ENCODE assay signal across 7 cellular contexts in genomic region chr12:56040963-56041578, GRCh38. TPM values are rescaled to one million over a fixed set of nuclear protein-coding genes. Genes with fewer than 3 reads are reported as not detected.
DNase-seq lines count a peak whose midpoint lies in the region; ATAC-seq and TF ChIP-seq lines count a peak whose summit lies in the region.

No MANE protein-coding gene starts in this region.

- WGBS in prostate gland, result 54% methylated on average over 14 of the region's 14 CpGs

- peaks cover 19% of the 10 kb centered on the region for H3K4me1 ChIP-seq in PC-3 (ENCODE audit: insufficient read depth, low read length)
- H3K4me1 ChIP-seq in prostate gland (replicated peaks), result no peaks in the 10 kb centered on the region

- intact Hi-C loops in PC-3 (cut with micrococcal nuclease) (loop anchor here (1.0 to 2.0 kb wide), 3 partner anchors 44 to 85 kb away; partner anchors contain the start of gene SUOX), prostate gland (cut with DNase I) (loop anchor here (5.0 to 10.0 kb wide), 3 partner anchors 44 to 306 kb away; partner anchors contain the start of genes ORMDL2, SARNP and SUOX)

- TSS peak; percentile 86 for BruUV-seq in PC-3 (replicated peaks; lab: Mats Ljungman, UMichigan)

- H3K79me2 ChIP-seq in PC-3 (ENCODE audit: low read length), result peaks cover 24% of the 10 kb centered on the region

- TF ChIP-seq CTCF in PC-3 (conservative IDR thresholded peaks at IDR 0.05; ENCODE audit: low read depth, low read length) (no peak), epithelial cell of proximal tubule (conservative IDR thresholded peaks at IDR 0.05; ENCODE audit: low read depth, low read length) (no peak), prostate gland (IDR thresholded peaks at IDR 0.05) (peak in 1 of 4 experiments; percentile 6)

- ATAC-seq in GM21528 (IDR thresholded peaks at IDR 0.05; ENCODE audit: low FRiP score, unreplicated experiment), result peak; percentile 7
- peak; percentile 2; the same call in 1 of the 2 replicates for ATAC-seq in PC-3

- H3K9me3 ChIP-seq in PC-3 (ENCODE audit: low read length), result no peaks in the 10 kb centered on the region
- H3K9me3 ChIP-seq in prostate gland, result no peaks in the 10 kb centered on the region

- H3K36me3 ChIP-seq in PC-3 (ENCODE audit: low read depth, low read length) (peaks cover 24% of the 10 kb centered on the region), prostate gland (no peaks in the 10 kb centered on the region)

- CTCF ChIA-PET in PC-3 (lab: Charles Lee), result interaction anchor here (1.0 kb wide), 1 partner anchor 44 kb away, joined by 3 read pairs; the partner anchor contains the start of gene SUOX

- H3K4me3 ChIP-seq in PC-3 (ENCODE audit: low read length), result peak overlapping the region; percentile 66
- H3K4me3 ChIP-seq in epithelial cell of proximal tubule (ENCODE audit: low read depth, low read length), result peak overlapping the region; percentile 90
- peak overlapping the region; percentile 63 to 85 for H3K4me3 ChIP-seq in prostate gland

- H3K27me3 ChIP-seq in PC-3 (ENCODE audit: low read length) (no peaks in the 10 kb centered on the region), prostate gland (replicated peaks; ENCODE audit: insufficient read depth) (no peaks in the 10 kb centered on the region)

- H3K27ac ChIP-seq in PC-3 (ENCODE audit: low read length) (peak overlapping the region; percentile 55), prostate gland (peak overlapping the region; percentile 84 to 94)

- peak overlapping the region; percentile 91 for H3K4me2 ChIP-seq in PC-3 (ENCODE audit: low read length)

- peaks cover 15% of the 10 kb centered on the region for H3F3A ChIP-seq in PC-3 (ENCODE audit: low read length, unreplicated experiment)

- peak overlapping the region; percentile 68 for H3K9ac ChIP-seq in PC-3 (ENCODE audit: low read length)

- no peak for DNase-seq in PC-3
- DNase-seq in epithelial cell of proximal tubule (ENCODE audit: low read depth), result no peak
- DNase-seq in prostate gland (ENCODE audit: low spot score), result no peak
- DNase-seq in NCI-H2081 treated with DMSO at 0.1 percent for 48 hours (lab: John Stamatoyannopoulos, UW), result no peak
- DNase-seq in NCI-H524 treated with DMSO at 0.1 percent for 48 hours (lab: John Stamatoyannopoulos, UW), result no peak
- DNase-seq in T1000 (lab: John Stamatoyannopoulos, UW), result no peak

- H3K9me2 ChIP-seq in PC-3 (replicated peaks; ENCODE audit: low read length), result no peaks in the 10 kb centered on the region

- peak overlapping the region; percentile 77 for H2AFZ ChIP-seq in PC-3 (ENCODE audit: low read length)

- peaks cover 17% of the 10 kb centered on the region for H4K20me1 ChIP-seq in PC-3 (ENCODE audit: low read length)

- POLR2A ChIA-PET in PC-3 (lab: Charles Lee; ENCODE audit: unreplicated experiment), result no interaction called here

- no peak for TF ChIP-seq POLR2A in prostate gland (IDR thresholded peaks at IDR 0.05)

RNA-seq across cellular contexts. Expression of gene RPS26, which starts 0.6 kb away (rescaled TPM):
- 183 and 320 TPM in 2 replicates for total RNA-seq in PC-3 (2014; rRNA removed)
- 3,534 and 3,636 TPM in 2 replicates for total RNA-seq in epithelial cell of proximal tubule
- total RNA-seq in prostate gland, result 1,000 to 10,000 TPM in 1 of 2 donors, 100 to 1,000 TPM in 1; 284 to 1,659 TPM

RNA-seq across cellular contexts. Expression of gene IKZF4, which starts 20.2 kb away (rescaled TPM):
- 1.0 and 2.8 TPM in 2 replicates for total RNA-seq in PC-3 (2014; rRNA removed)
- 0.94 and 3.1 TPM in 2 replicates for total RNA-seq in epithelial cell of proximal tubule
- total RNA-seq in prostate gland, result 1 to 10 TPM; 2.2 to 6.2 TPM

RNA-seq across cellular contexts. Expression of gene ERBB3, which starts 38.9 kb away (rescaled TPM):
- 28.0 and 40.6 TPM in 2 replicates for total RNA-seq in PC-3 (2014; rRNA removed)
- total RNA-seq in epithelial cell of proximal tubule, result 14.3 and 24.2 TPM in 2 replicates
- 100 to 1,000 TPM in 1 of 2 donors, 10 to 100 TPM in 1; 77.3 to 117 TPM for total RNA-seq in prostate gland

RNA-seq across cellular contexts. Expression of gene SUOX, which starts 44.0 kb away (rescaled TPM):
- total RNA-seq in PC-3 (2014; rRNA removed), result 18.0 and 33.9 TPM in 2 replicates
- total RNA-seq in epithelial cell of proximal tubule, result 12.9 and 15.7 TPM in 2 replicates
- 10 to 100 TPM; 23.6 to 49.6 TPM for total RNA-seq in prostate gland
